Comparison of ENCODE assay signal across 1 cellular context in the genomic region with DNA sequence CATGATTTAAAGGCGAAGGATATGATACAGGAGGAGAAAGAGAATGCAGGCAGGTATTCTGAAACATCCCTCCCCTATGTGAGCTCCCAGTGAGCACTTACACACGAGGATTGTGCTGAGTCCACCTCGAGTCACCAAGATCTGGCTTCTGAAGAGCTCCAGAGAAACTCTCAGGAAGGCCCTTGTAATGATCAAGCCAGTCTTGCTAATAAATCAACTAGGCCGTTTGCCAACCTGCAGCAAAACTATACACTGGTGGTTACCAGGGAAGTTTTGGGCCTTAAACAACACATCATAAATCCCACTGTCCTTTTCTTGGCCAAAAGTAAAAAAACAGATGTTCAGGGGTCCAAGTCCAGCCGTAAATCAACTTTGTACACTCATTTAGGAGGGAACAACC.
TF ChIP-seq lines count a peak whose summit lies in the region.

No MANE protein-coding gene starts in this region.

TF ChIP-seq in SK-N-SH, 30 proteins besides CTCF, POLR2A, EP300 and RAD21 (continued from another document):
- TF ChIP-seq NRF1 (IDR thresholded peaks at IDR 0.05; ENCODE audit: low read depth, low read length) (no peak), JUND (IDR thresholded peaks at IDR 0.05) (no peak), NFIC (IDR thresholded peaks at IDR 0.05; ENCODE audit: borderline replicate concordance) (peak; percentile 16; the same call in 1 of the 2 replicates), ELF1 (IDR thresholded peaks at IDR 0.05) (no peak), TEAD4 (IDR thresholded peaks at IDR 0.05; ENCODE audit: borderline replicate concordance, insufficient read depth) (no peak), FOXM1 (IDR thresholded peaks at IDR 0.05; ENCODE audit: low read depth) (no peak), RCOR1 (IDR thresholded peaks at IDR 0.05; ENCODE audit: low read length) (no peak)
- TF ChIP-seq, protein P1, sequence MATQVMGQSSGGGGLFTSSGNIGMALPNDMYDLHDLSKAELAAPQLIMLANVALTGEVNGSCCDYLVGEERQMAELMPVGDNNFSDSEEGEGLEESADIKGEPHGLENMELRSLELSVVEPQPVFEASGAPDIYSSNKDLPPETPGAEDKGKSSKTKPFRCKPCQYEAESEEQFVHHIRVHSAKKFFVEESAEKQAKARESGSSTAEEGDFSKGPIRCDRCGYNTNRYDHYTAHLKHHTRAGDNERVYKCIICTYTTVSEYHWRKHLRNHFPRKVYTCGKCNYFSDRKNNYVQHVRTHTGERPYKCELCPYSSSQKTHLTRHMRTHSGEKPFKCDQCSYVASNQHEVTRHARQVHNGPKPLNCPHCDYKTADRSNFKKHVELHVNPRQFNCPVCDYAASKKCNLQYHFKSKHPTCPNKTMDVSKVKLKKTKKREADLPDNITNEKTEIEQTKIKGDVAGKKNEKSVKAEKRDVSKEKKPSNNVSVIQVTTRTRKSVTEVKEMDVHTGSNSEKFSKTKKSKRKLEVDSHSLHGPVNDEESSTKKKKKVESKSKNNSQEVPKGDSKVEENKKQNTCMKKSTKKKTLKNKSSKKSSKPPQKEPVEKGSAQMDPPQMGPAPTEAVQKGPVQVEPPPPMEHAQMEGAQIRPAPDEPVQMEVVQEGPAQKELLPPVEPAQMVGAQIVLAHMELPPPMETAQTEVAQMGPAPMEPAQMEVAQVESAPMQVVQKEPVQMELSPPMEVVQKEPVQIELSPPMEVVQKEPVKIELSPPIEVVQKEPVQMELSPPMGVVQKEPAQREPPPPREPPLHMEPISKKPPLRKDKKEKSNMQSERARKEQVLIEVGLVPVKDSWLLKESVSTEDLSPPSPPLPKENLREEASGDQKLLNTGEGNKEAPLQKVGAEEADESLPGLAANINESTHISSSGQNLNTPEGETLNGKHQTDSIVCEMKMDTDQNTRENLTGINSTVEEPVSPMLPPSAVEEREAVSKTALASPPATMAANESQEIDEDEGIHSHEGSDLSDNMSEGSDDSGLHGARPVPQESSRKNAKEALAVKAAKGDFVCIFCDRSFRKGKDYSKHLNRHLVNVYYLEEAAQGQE (IDR thresholded peaks at IDR 0.05; ENCODE audit: low read depth, low read length): no peak
TF ChIP-seq in SK-N-SH: peak in this region for 3.
